19 cellular contexts compared by ENCODE assay signal in genomic region chr1:78068681-78069283, GRCh38. TPM values are rescaled to one million over a fixed set of nuclear protein-coding genes. Genes with fewer than 3 reads are reported as not detected.
"Had no signal": no experiment of that assay in that cellular context is flagged by ENCODE, and none has a peak within 500 bp of the region (broad histone marks: within the 10 kb centered on the region; RNA-seq: fewer than 3 reads in every experiment).

No MANE protein-coding gene starts in this region.

- H3K36me3 ChIP-seq: breast epithelium, ovary, suprapubic skin had no signal

- DNase-seq: activated CD4-positive, alpha-beta T cell treated with anti-CD3 and anti-CD28 coated beads, Interleukin-2, amount 50 U/mL, for 4 hours; activated CD8-positive, alpha-beta memory T cell treated with anti-CD3 and anti-CD28 coated beads, Interleukin-2, amount 10 ng/mL, durations not matched to agents 7 days and 5 days; activated effector memory CD4-positive, alpha-beta T cell treated with anti-CD3 and anti-CD28 coated beads, Interleukin-2, amount 50 U/mL, for 16 hours; activated naive CD8-positive, alpha-beta T cell treated with anti-CD3 and anti-CD28 coated beads, Interleukin-2, amount 10 ng/mL, durations not matched to agents 7 days and 5 days; activated T-cell treated with anti-CD3 and anti-CD28 coated beads, Interleukin-2, amount 50 U/mL, for 24 hours; anterior cingulate cortex; dorsolateral prefrontal cortex; ovary; stimulated activated CD4-positive, alpha-beta T cell treated with anti-CD3 and anti-CD28 coated beads, Interleukin-12 subunit alpha, Interleukin-12 subunit beta, amount 100 ng/mL, for 4 hours; stimulated activated naive CD4-positive, alpha-beta T cell treated with Interleukin-2 at 50 U/mL for 16 hours; SW 1271 had no signal

- H3K27ac Mint-ChIP-seq: activated CD8-positive, alpha-beta memory T cell treated with anti-CD3 and anti-CD28 coated beads, Interleukin-2, amount 10 ng/mL, durations not matched to agents 7 days and 5 days; activated naive CD8-positive, alpha-beta T cell treated with anti-CD3 and anti-CD28 coated beads, Interleukin-2, amount 10 ng/mL, durations not matched to agents 7 days and 5 days; activated T-cell treated with anti-CD3 and anti-CD28 coated beads, Interleukin-2, amount 50 U/mL, for 24 hours; T-helper 2 cell treated with Interferon-gamma antibody and Interleukin-4, amounts not matched to agents 5 μg/mL and 100 μg/mL, for 36 hours had no signal

- H3K4me3 Mint-ChIP-seq: activated CD8-positive, alpha-beta memory T cell treated with anti-CD3 and anti-CD28 coated beads, Interleukin-2, amount 10 ng/mL, durations not matched to agents 7 days and 5 days; activated naive CD8-positive, alpha-beta T cell treated with anti-CD3 and anti-CD28 coated beads, Interleukin-2, amount 10 ng/mL, durations not matched to agents 7 days and 5 days; activated T-cell treated with anti-CD3 and anti-CD28 coated beads, Interleukin-2, amount 50 U/mL, for 24 hours; neural crest cell; T-helper 2 cell treated with Interferon-gamma antibody and Interleukin-4, amounts not matched to agents 5 μg/mL and 100 μg/mL, for 36 hours had no signal

- H3K9me3 Mint-ChIP-seq: activated naive CD8-positive, alpha-beta T cell treated with anti-CD3 and anti-CD28 coated beads, Interleukin-2, amount 10 ng/mL, durations not matched to agents 7 days and 5 days; activated T-cell treated with anti-CD3 and anti-CD28 coated beads, Interleukin-2, amount 50 U/mL, for 24 hours; T-helper 2 cell treated with Interferon-gamma antibody and Interleukin-4, amounts not matched to agents 5 μg/mL and 100 μg/mL, for 36 hours had no signal

- ATAC-seq: activated CD4-positive, CD25-positive, alpha-beta regulatory T cell treated with anti-CD3 and anti-CD28 coated beads, Interleukin-2, amount 50 U/mL, for 24 hours; activated CD8-positive, alpha-beta memory T cell treated with anti-CD3 and anti-CD28 coated beads, Interleukin-2, amount 10 ng/mL, durations not matched to agents 7 days and 5 days; esophagus mucosa had no signal

- H3K9me3 ChIP-seq: breast epithelium, ovary, suprapubic skin had no signal

- H3K4me3 ChIP-seq: breast epithelium, dorsolateral prefrontal cortex, ovary, suprapubic skin had no signal

- H3K27me3 ChIP-seq: breast epithelium, dorsolateral prefrontal cortex, ovary, suprapubic skin had no signal

- H3K36me3 Mint-ChIP-seq: activated naive CD8-positive, alpha-beta T cell treated with anti-CD3 and anti-CD28 coated beads, Interleukin-2, amount 10 ng/mL, durations not matched to agents 7 days and 5 days had no signal

- H3K4me1 Mint-ChIP-seq: activated naive CD8-positive, alpha-beta T cell treated with anti-CD3 and anti-CD28 coated beads, Interleukin-2, amount 10 ng/mL, durations not matched to agents 7 days and 5 days had no signal

- H3K4me1 ChIP-seq: breast epithelium had no signal

- FAIRE-seq: endometrium, islet of Langerhans had no signal

- H3K27ac ChIP-seq: breast epithelium, dorsolateral prefrontal cortex, ovary, suprapubic skin had no signal

RNA-seq across cellular contexts. Expression of gene GIPC2, which starts 23.0 kb away (rescaled TPM):
- total RNA-seq: neural crest cell had no signal
